ENCODE assay signal across 7 cellular contexts in the genomic region with DNA sequence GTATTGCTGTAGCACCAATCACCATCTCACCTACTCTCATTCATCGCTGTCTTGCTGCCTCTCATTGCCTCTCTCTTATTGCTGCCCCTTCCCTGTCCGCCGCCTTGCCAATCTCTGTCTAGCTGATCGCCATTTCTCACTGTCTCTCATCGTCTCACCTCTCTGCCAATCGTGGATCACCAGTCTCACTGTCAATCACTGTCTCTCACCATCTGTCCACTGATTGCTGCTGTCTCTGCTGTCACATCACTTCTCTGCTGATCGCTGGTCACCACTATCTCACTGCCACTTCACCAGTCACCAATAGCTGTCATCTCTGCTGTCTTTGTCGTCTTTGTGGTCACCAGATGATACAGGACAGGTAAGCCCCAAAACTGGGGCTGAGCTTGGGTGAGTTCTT. TPM values are rescaled to one million over a fixed set of nuclear protein-coding genes. Genes with fewer than 3 reads are reported as not detected.
"Had no signal": no experiment of that assay in that cellular context is flagged by ENCODE, and none has a peak within 500 bp of the region (broad histone marks: within the 10 kb centered on the region; RNA-seq: fewer than 3 reads in every experiment).

No MANE protein-coding gene starts in this region.

- DNase-seq: H9, HCEC 1CT had no signal

- H3K4me3 Mint-ChIP-seq: GM23338, H9, IgD-negative memory B cell had no signal

- FAIRE-seq: H1, H54, HepG2 had no signal

- ATAC-seq: GM23338, HepG2 had no signal

- H3K4me1 Mint-ChIP-seq: GM23338, H9 had no signal

- H3K4me3 ChIP-seq: GM23338 had no signal

- H3K27ac Mint-ChIP-seq: GM23338, H9, IgD-negative memory B cell had no signal

RNA-seq across cellular contexts. Expression of a gene that starts 45.7 kb away (rescaled TPM):
- total RNA-seq: HepG2 had no signal
- polyA plus RNA-seq: IgD-negative memory B cell had no signal
